ENCODE assay signal across 8 cellular contexts in the genomic region with DNA sequence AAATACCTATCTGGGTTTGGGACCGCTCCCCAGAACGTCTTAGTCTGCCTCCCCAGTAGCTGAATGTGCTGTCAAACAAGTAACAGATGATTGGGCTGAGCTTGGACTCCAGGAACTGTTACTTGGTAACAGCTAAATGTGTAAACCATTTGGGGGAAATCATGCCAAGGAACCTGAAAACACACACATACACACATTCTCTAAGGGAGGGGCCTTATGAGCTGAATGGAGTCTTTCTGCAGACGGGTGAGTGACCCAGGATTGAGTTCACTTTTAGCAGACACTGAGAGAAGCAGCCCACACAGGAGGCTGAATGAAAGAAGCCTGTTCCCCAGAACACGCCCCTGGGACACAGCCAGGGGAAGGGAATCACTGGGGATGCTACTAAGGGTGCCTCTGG. TPM values are rescaled to one million over a fixed set of nuclear protein-coding genes. Genes with fewer than 3 reads are reported as not detected.
DNase-seq lines count a peak whose midpoint lies in the region; FAIRE-seq and TF ChIP-seq lines count a peak whose summit lies in the region.

No MANE protein-coding gene starts in this region.

- no peak overlapping the region for H3K14ac ChIP-seq in mesenchymal stem cell (ENCODE audit: low read length in 2 of 2)

- no peak overlapping the region for H3K4ac ChIP-seq in mesenchymal stem cell (ENCODE audit: low read depth in 1 of 2, low read length in 2 of 2)

- H3K23ac ChIP-seq in mesenchymal stem cell (ENCODE audit: low read length in 2 of 2), result no peak overlapping the region

- H2BK5ac ChIP-seq in mesenchymal stem cell (ENCODE audit: low read depth, low read length, poor library complexity, severe bottlenecking), result no peak overlapping the region

- no peak overlapping the region for H4K8ac ChIP-seq in mesenchymal stem cell (ENCODE audit: low read length)

- WGBS in mesenchymal stem cell, result 32% methylated on average over 2 of the region's 4 CpGs

- TF ChIP-seq POLR2A in breast epithelium (IDR thresholded peaks at IDR 0.05) (no peak), Peyer's patch (IDR thresholded peaks at IDR 0.05) (no peak)

- no peak overlapping the region for H4K91ac ChIP-seq in mesenchymal stem cell (ENCODE audit: low read length)

- no peak overlapping the region for H2BK120ac ChIP-seq in mesenchymal stem cell (ENCODE audit: low read depth, low read length)

- no peak overlapping the region for H2BK12ac ChIP-seq in mesenchymal stem cell (ENCODE audit: low read length in 2 of 2)

- H2AFZ ChIP-seq in mesenchymal stem cell (ENCODE audit: low read depth, low read length), result no peak overlapping the region

- H3K36me3 ChIP-seq in BE2C (peaks cover 40% of the 10 kb centered on the region), breast epithelium (no peaks in the 10 kb centered on the region), mesenchymal stem cell (ENCODE audit: control insufficient read depth in 1 of 2, insufficient read depth in 2 of 2, low read depth in 1 of 2, low read length in 2 of 2) (peaks cover 21 to 27% of the 10 kb centered on the region in 2 experiments), Peyer's patch (peaks cover 0 to 14% (median 0%) of the 10 kb centered on the region in 3 donors)

- intact Hi-C loops in breast epithelium (cut with DNase I; ENCODE audit: low total_unique reads), result no loop called here

- no peak overlapping the region for H2AK5ac ChIP-seq in mesenchymal stem cell (ENCODE audit: low read length, severe bottlenecking)

- peak overlapping the region; percentile 94 for H3K9ac ChIP-seq in mesenchymal stem cell (ENCODE audit: low read length)

- peak overlapping the region; percentile 73 for H3K4me2 ChIP-seq in mesenchymal stem cell (ENCODE audit: low read length, poor library complexity, severe bottlenecking)

- FAIRE-seq in D721Med (lab: Jason Lieb, UNC), result no peak

- H3K4me1 ChIP-seq in BE2C, result peaks cover 26% of the 10 kb centered on the region
- H3K4me1 ChIP-seq in breast epithelium, result peaks cover 6 to 25% of the 10 kb centered on the region in 2 donors
- H3K4me1 ChIP-seq in mesenchymal stem cell (ENCODE audit: control insufficient read depth, insufficient read depth, low read depth, low read length), result peaks cover 39% of the 10 kb centered on the region
- H3K4me1 ChIP-seq in Peyer's patch, result peaks cover 0 to 51% (median 6%) of the 10 kb centered on the region in 4 donors

- no peaks in the 10 kb centered on the region for H3K27me3 ChIP-seq in BE2C
- no peaks in the 10 kb centered on the region for H3K27me3 ChIP-seq in breast epithelium
- no peaks in the 10 kb centered on the region for H3K27me3 ChIP-seq in mesenchymal stem cell (ENCODE audit: control insufficient read depth in 1 of 2, insufficient read depth in 1 of 2, low read length in 2 of 2)
- no peaks in the 10 kb centered on the region for H3K27me3 ChIP-seq in Peyer's patch

- H3K27ac ChIP-seq in breast epithelium (peak overlapping the region; percentile 89 to 92), mesenchymal stem cell (ENCODE audit: low read length, poor library complexity, severe bottlenecking) (peak overlapping the region; percentile 7), Peyer's patch (peak overlapping the region in 1 of 4 donors; percentile 90)

- H3K79me1 ChIP-seq in mesenchymal stem cell (replicated peaks; ENCODE audit: low read length, poor library complexity, severe bottlenecking), result peaks cover 3% of the 10 kb centered on the region

- TF ChIP-seq CTCF in BE2C (IDR thresholded peaks at IDR 0.05; ENCODE audit: low read depth, low read length) (no peak), breast epithelium (IDR thresholded peaks at IDR 0.05) (no peak), Peyer's patch (IDR thresholded peaks at IDR 0.05) (no peak), D721Med (IDR thresholded peaks at IDR 0.05; ENCODE audit: insufficient read depth, missing control alignments) (no peak)

- H2BK15ac ChIP-seq in mesenchymal stem cell (ENCODE audit: low read depth, poor library complexity, severe bottlenecking), result no peak overlapping the region

- H3K18ac ChIP-seq in mesenchymal stem cell (ENCODE audit: low read depth in 1 of 2, low read length in 2 of 2), result no peak overlapping the region

- H3K4me3 ChIP-seq in BE2C (ENCODE audit: low read depth, low read length) (peak overlapping the region; percentile 95), breast epithelium (peak overlapping the region; percentile 92 to 97 (median 96)), mesenchymal stem cell (ENCODE audit: insufficient read depth in 1 of 2, low read depth in 1 of 2, low read length in 2 of 2) (peak overlapping the region in 1 of 2 experiments; percentile 98), Peyer's patch (peak overlapping the region in 1 of 4 donors; percentile 89)
- peak overlapping the region; percentile 94 for H3K4me3 ChIP-seq in Jurkat, Clone E6-1 (ENCODE audit: low read length)

- DNase-seq in BE2C (no peak), breast epithelium (ENCODE audit: low spot score in 2 of 2) (peak in 1 of 2 donors; percentile 48), mesenchymal stem cell (peak; percentile 38), Peyer's patch (no peak), NCI-H510A treated with DMSO at 0.1 percent for 48 hours (lab: John Stamatoyannopoulos, UW) (no peak), D721Med (ENCODE audit: insufficient read length, low spot score) (no peak)
- no peak for DNase-seq in Jurkat, Clone E6-1 (ENCODE audit: low read depth, low spot score)
- DNase-seq in effector CD8-positive, alpha-beta T cell (lab: John Stamatoyannopoulos, UW), result no peak

- H3K9me3 ChIP-seq in BE2C, result no peaks in the 10 kb centered on the region
- H3K9me3 ChIP-seq in breast epithelium, result no peaks in the 10 kb centered on the region
- no peaks in the 10 kb centered on the region for H3K9me3 ChIP-seq in mesenchymal stem cell (ENCODE audit: control insufficient read depth, low read length)
- H3K9me3 ChIP-seq in Peyer's patch, result no peaks in the 10 kb centered on the region

RNA-seq across cellular contexts. Expression of a gene that starts 1.6 kb away (rescaled TPM):
- 313 TPM for polyA plus RNA-seq in BE2C (2012; ENCODE audit: insufficient read depth, insufficient read length, low read depth)
- 100 TPM for polyA plus RNA-seq in Jurkat, Clone E6-1 (2012; ENCODE audit: insufficient read depth, insufficient read length)
- total RNA-seq in breast epithelium (10 to 100 TPM; 50.1 to 84.2 (median 66.3) TPM), Peyer's patch (100 to 1,000 TPM in 1 of 4 donors, 10 to 100 TPM in 3; 54.5 to 108 (median 74.0) TPM)
- 188 TPM for polyA plus RNA-seq in mesenchymal stem cell (2013, experiment 1 of 2)
- 182 TPM for polyA plus RNA-seq in mesenchymal stem cell (2013, experiment 2 of 2)

RNA-seq across cellular contexts. Expression of a gene that starts 13.2 kb away (rescaled TPM):
- 1.8 TPM for polyA plus RNA-seq in BE2C (2012; ENCODE audit: insufficient read depth, insufficient read length, low read depth)
- 1.5 TPM for polyA plus RNA-seq in Jurkat, Clone E6-1 (2012; ENCODE audit: insufficient read depth, insufficient read length)
- total RNA-seq in breast epithelium, result 1 to 10 TPM in 2 of 3 donors, under 1 TPM in 1; 0.48 to 3.2 (median 1.6) TPM
- polyA plus RNA-seq in mesenchymal stem cell (2013, experiment 1 of 2), result 1.0 TPM
- 0.51 TPM for polyA plus RNA-seq in mesenchymal stem cell (2013, experiment 2 of 2)
- total RNA-seq in Peyer's patch, result 1 to 10 TPM in 1 of 4 donors, not detected in 3; 2.1 TPM

RNA-seq across cellular contexts. Expression of a gene that starts 49.4 kb away (rescaled TPM):
- polyA plus RNA-seq in BE2C (2012; ENCODE audit: insufficient read depth, insufficient read length, low read depth), result 30.2 TPM
- 68.1 TPM for polyA plus RNA-seq in Jurkat, Clone E6-1 (2012; ENCODE audit: insufficient read depth, insufficient read length)
- total RNA-seq in breast epithelium (10 to 100 TPM; 51.8 to 55.5 (median 53.7) TPM), Peyer's patch (10 to 100 TPM; 24.7 to 76.7 (median 43.4) TPM)
- polyA plus RNA-seq in mesenchymal stem cell (2013, experiment 1 of 2), result 51.3 TPM
- 50.8 TPM for polyA plus RNA-seq in mesenchymal stem cell (2013, experiment 2 of 2)

RNA-seq across cellular contexts. Expression of a gene that starts 52.0 kb away (rescaled TPM):
- 6.6 TPM for polyA plus RNA-seq in BE2C (2012; ENCODE audit: insufficient read depth, insufficient read length, low read depth)
- 1.7 TPM for polyA plus RNA-seq in Jurkat, Clone E6-1 (2012; ENCODE audit: insufficient read depth, insufficient read length)
- total RNA-seq in breast epithelium (10 to 100 TPM; 22.6 to 35.7 (median 25.1) TPM), Peyer's patch (10 to 100 TPM in 1 of 4 donors, 1 to 10 TPM in 3; 7.4 to 10.5 (median 7.7) TPM)
- 2.7 TPM for polyA plus RNA-seq in mesenchymal stem cell (2013, experiment 1 of 2)
- polyA plus RNA-seq in mesenchymal stem cell (2013, experiment 2 of 2), result 2.6 TPM
